In the genomic region with DNA sequence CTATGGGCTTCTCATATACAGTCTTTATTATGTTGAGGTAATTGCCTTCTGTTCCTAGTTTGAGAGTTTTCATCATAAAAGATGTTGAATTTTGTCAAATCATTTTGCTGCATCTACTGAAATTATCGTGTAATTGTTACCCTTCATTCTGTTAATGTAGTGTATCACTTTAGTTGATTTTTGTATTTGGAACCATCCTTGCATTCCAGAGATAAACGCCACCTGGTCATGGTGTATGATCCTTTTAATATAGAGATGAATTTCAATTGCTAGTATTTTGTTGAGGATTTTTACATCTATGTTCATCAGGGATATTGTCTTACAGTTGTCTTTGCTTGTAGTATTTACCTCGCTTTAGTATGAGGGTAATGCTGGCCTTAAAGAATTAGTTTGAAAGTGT, we compare ENCODE assay signal across 9 cellular contexts. TPM values are rescaled to one million over a fixed set of nuclear protein-coding genes. Genes with fewer than 3 reads are reported as not detected.
"Had no signal": no experiment of that assay in that cellular context is flagged by ENCODE, and none has a peak within 500 bp of the region (broad histone marks: within the 10 kb centered on the region; RNA-seq: fewer than 3 reads in every experiment).

No MANE protein-coding gene starts in this region.

- ATAC-seq: GM12878 had no signal

- DNase-seq: GDM1, GF-D8 had no signal

- FAIRE-seq: G401.6, GM12878, GM12891, GM12892, GM18507, GM19239 had no signal

- H3K4me3 ChIP-seq: GM12878 had no signal

RNA-seq across cellular contexts. Expression of gene MEIKIN, which starts 19.3 kb away (rescaled TPM):
- total RNA-seq: G401, GM12878 had no signal
- polyA plus RNA-seq: GM12878 had no signal
